ENCODE assay signal across 9 cellular contexts in genomic region chr6:150072201-150072600, GRCh38. TPM values are rescaled to one million over a fixed set of nuclear protein-coding genes. Genes with fewer than 3 reads are reported as not detected.
DNase-seq lines count a peak whose midpoint lies in the region; ATAC-seq lines count a peak whose summit lies in the region.
"Had no signal": no experiment of that assay in that cellular context is flagged by ENCODE, and none has a peak within 500 bp of the region (broad histone marks: within the 10 kb centered on the region; RNA-seq: fewer than 3 reads in every experiment).

No MANE protein-coding gene starts in this region.

- ATAC-seq in HG02571 (IDR thresholded peaks at IDR 0.05; ENCODE audit: unreplicated experiment) = no peak

- DNase-seq in GM23248 (peak; percentile 89), NCI-H510A treated with DMSO at 0.1 percent for 48 hours (lab: John Stamatoyannopoulos, UW) (peak; percentile 20), myocyte (ENCODE audit: low read depth) (peak; percentile 76), NCI-H1417 treated with DMSO at 0.1 percent for 48 hours (lab: John Stamatoyannopoulos, UW) (no peak), dedifferentiated amniotic fluid mesenchymal stem cell (ENCODE audit: extremely low spot score) (no peak)
- DNase-seq in activated T-helper 9 cell treated with anti-CD3 and anti-CD28 coated beads, Interleukin-2, amount 50 U/mL, for 16 hours (ENCODE audit: low read depth) = peak; percentile 43
- DNase-seq in effector CD4-positive, alpha-beta T cell = no peak

- H3F3A ChIP-seq in GM23248 (ENCODE audit: insufficient read depth) = peaks cover 12% of the 10 kb centered on the region; the same call in 1 of the 2 replicates

- no peak overlapping the region for H3K27ac ChIP-seq in GM23248

- H3K4me3 ChIP-seq in GM23248 = no peak overlapping the region

- 0 out of 2 replicates have a peak, but pooled peaks cover 7% of the 10 kb centered on the region for H3K4me1 ChIP-seq in GM23248 (ENCODE audit: insufficient read depth)

- 30 to 34% methylated on average over 8 of the region's 8 CpGs for WGBS in GM23248 (ENCODE audit: low coverage in 1 of 2, low lambda C conversion rate in 2 of 2, missing lambda C conversion rate in 2 of 2), 2 experiments

- H4K20me1 ChIP-seq in GM23248 (ENCODE audit: insufficient read depth) = no peaks in the 10 kb centered on the region

- H3K4me2 ChIP-seq in GM23248 (ENCODE audit: unreplicated experiment) = no peak overlapping the region

- H3K9me3 ChIP-seq in GM23248 (ENCODE audit: low read depth) = no peaks in the 10 kb centered on the region

- no peak overlapping the region for H2AFZ ChIP-seq in GM23248

- no peaks in the 10 kb centered on the region for H3K27me3 ChIP-seq in GM23248 (replicated peaks; ENCODE audit: insufficient read depth)

- no peaks in the 10 kb centered on the region for H3K79me2 ChIP-seq in GM23248 (ENCODE audit: insufficient read depth)

- no peaks in the 10 kb centered on the region for H3K36me3 ChIP-seq in GM23248 (ENCODE audit: low read depth)

- H3K9ac ChIP-seq in GM23248 = no peak overlapping the region

- in situ Hi-C loops in GM23248 (cut with MboI) = loop anchor here (25.0 kb wide), 1 partner anchor 740 kb away; no protein-coding TSS in a partner anchor

- H3K9me2 ChIP-seq in GM23248 (ENCODE audit: insufficient read depth) = no peaks in the 10 kb centered on the region

RNA-seq across cellular contexts. Expression of gene ULBP3, which starts 3.3 kb away (rescaled TPM):
- 10.1 and 12.6 TPM in 2 replicates for total RNA-seq in GM23248 (2014; rRNA removed; shearing (Covaris generic))
- 3.7 and 4.4 TPM in 2 replicates for polyA plus RNA-seq in GM23248 (2016; fragmentation: Nextera tagmentation; extraction: Ambion mirVana)
- 6.7 and 8.5 TPM in 2 replicates for total RNA-seq in myocyte
- polyA plus RNA-seq in myocyte (2012) = 2.1 TPM

RNA-seq across cellular contexts. Expression of gene RAET1L, which starts 46.9 kb away (rescaled TPM):
- not detected in 2 replicates for total RNA-seq in GM23248 (2014; rRNA removed; shearing (Covaris generic))
- not detected in 2 replicates for polyA plus RNA-seq in GM23248 (2016; fragmentation: Nextera tagmentation; extraction: Ambion mirVana)
- not detected in 2 replicates for total RNA-seq in myocyte
- not detected for polyA plus RNA-seq in myocyte (2012)
- total RNA-seq: dermis microvascular lymphatic vessel endothelial cell had no signal

Comparison
In these comparisons a context has a peak if more than half of its experiments do, and no peak if none do; other contexts are left out.
1. DNase-seq: peak in GM23248 (single experiment), NCI-H510A treated with DMSO at 0.1 percent for 48 hours (single experiment), activated T-helper 9 cell treated with anti-CD3 and anti-CD28 coated beads, Interleukin-2, amount 50 U/mL, for 16 hours (single experiment) and myocyte (single experiment); none in effector CD4-positive, alpha-beta T cell (single experiment), NCI-H1417 treated with DMSO at 0.1 percent for 48 hours (single experiment) and dedifferentiated amniotic fluid mesenchymal stem cell (single experiment).